19 cellular contexts compared by ENCODE assay signal in genomic region chr12:103138538-103138937, GRCh38.
DNase-seq lines count a peak whose midpoint lies in the region; ATAC-seq, FAIRE-seq and TF ChIP-seq lines count a peak whose summit lies in the region.
"Had no signal": no experiment of that assay in that cellular context is flagged by ENCODE, and none has a peak within 500 bp of the region (broad histone marks: within the 10 kb centered on the region; RNA-seq: fewer than 3 reads in every experiment).

No MANE protein-coding gene starts in this region.

- no peak for TF ChIP-seq EP300 in suprapubic skin (IDR thresholded peaks at IDR 0.05)

- no peak overlapping the region for H3K4me3 ChIP-seq in GM12865 (ENCODE audit: low read depth, low read length)
- no peak overlapping the region for H3K4me3 ChIP-seq in suprapubic skin
- H3K4me3 ChIP-seq: GM23248, K562 had no signal

- H3K9me3 ChIP-seq in suprapubic skin: peaks cover 6% of the 10 kb centered on the region
- H3K9me3 ChIP-seq: BE2C had no signal

- no peaks in the 10 kb centered on the region for H3K4me1 ChIP-seq in suprapubic skin

- peak; percentile 28 for DNase-seq in GM12865 (ENCODE audit: low read depth)
- no peak for DNase-seq in GM18507 (ENCODE audit: extremely low spot score, insufficient read length, low read depth)
- peak; percentile 7 for DNase-seq in RPMI8226
- DNase-seq in left lobe of liver (ENCODE audit: low spot score): no peak
- no peak for DNase-seq in NCI-H1694 (lab: John Stamatoyannopoulos, UW)
- no peak for DNase-seq in suprapubic skin (ENCODE audit: low spot score in 2 of 2)
- DNase-seq in GM19239 (ENCODE audit: insufficient read length, low spot score): no peak
- DNase-seq: ACHN; BE2C; C1 segment of cervical spinal cord; CD8-positive, alpha-beta memory T cell; COR-L47; GM23248; HCEC 1CT; IMR-90 had no signal

- TF ChIP-seq CTCF in GM12865 (IDR thresholded peaks at IDR 0.05; ENCODE audit: insufficient read depth, low read depth, low read length, missing control alignments) (no peak), suprapubic skin (IDR thresholded peaks at IDR 0.05) (no peak)

- 86% methylated on average over 1 of the region's 1 CpG for WGBS in suprapubic skin

- no peak overlapping the region for H3K27ac ChIP-seq in suprapubic skin
- H3K27ac ChIP-seq: GM23248 had no signal

- FAIRE-seq in GM18507 (lab: Jason Lieb, UNC): peak; percentile 26
- FAIRE-seq in GM19239 (lab: Jason Lieb, UNC): no peak
- FAIRE-seq: A204.1, G401.6, H54, K562 had no signal

- no peaks in the 10 kb centered on the region for H3K36me3 ChIP-seq in suprapubic skin
- H3K36me3 ChIP-seq: BE2C had no signal

- peak; percentile 89 for ATAC-seq in left lobe of liver
- ATAC-seq: K562 had no signal

- no peaks in the 10 kb centered on the region for H3K27me3 ChIP-seq in suprapubic skin
- H3K27me3 ChIP-seq: BE2C had no signal

- TF ChIP-seq POLR2A in suprapubic skin (IDR thresholded peaks at IDR 0.05): no peak

Comparison
In these comparisons a context has a peak if more than half of its experiments do, and no peak if none do; other contexts are left out.
1. DNase-seq: peak in GM12865 (single experiment) and RPMI8226 (single experiment); none in GM18507 (single experiment), left lobe of liver (single experiment), NCI-H1694 (single experiment), suprapubic skin (0 of 2) and GM19239 (single experiment).